1 cellular context compared by ENCODE assay signal in genomic region chr22:37678372-37678771, GRCh38.
TF ChIP-seq lines count a peak whose summit lies in the region.

No MANE protein-coding gene starts in this region.

TF ChIP-seq in endothelial cell of umbilical vein, 7 proteins besides CTCF, POLR2A, EP300 and RAD21:
- no peak for TF ChIP-seq MYC (IDR thresholded peaks at IDR 0.05; ENCODE audit: low read depth, low read length)
- no peak for TF ChIP-seq POLR2AphosphoS5 (IDR thresholded peaks at IDR 0.05; ENCODE audit: insufficient read depth, low read depth, low read length)
- TF ChIP-seq EZH2 (IDR thresholded peaks at IDR 0.05; ENCODE audit: borderline replicate concordance, low read depth, low read length, severe bottlenecking), result no peak
- no peak for TF ChIP-seq JUN (IDR thresholded peaks at IDR 0.05; ENCODE audit: borderline replicate concordance, insufficient read depth, insufficient read length, low read depth)
- no peak for TF ChIP-seq FOS (IDR thresholded peaks at IDR 0.05; ENCODE audit: borderline replicate concordance, insufficient read depth, low read length)
- no peak for TF ChIP-seq MAX (IDR thresholded peaks at IDR 0.05; ENCODE audit: insufficient read depth, insufficient read length)
- TF ChIP-seq GATA2 (IDR thresholded peaks at IDR 0.05; ENCODE audit: insufficient read depth, insufficient read length, low read depth, low read length), result no peak
